In genomic region chr20:45358282-45359068, GRCh38 we compare ENCODE assay signal across 10 cellular contexts.
DNase-seq lines count a peak whose midpoint lies in the region; ATAC-seq and TF ChIP-seq lines count a peak whose summit lies in the region.
"Had no signal": no experiment of that assay in that cellular context is flagged by ENCODE, and none has a peak within 500 bp of the region (broad histone marks: within the 10 kb centered on the region; RNA-seq: fewer than 3 reads in every experiment).

No MANE protein-coding gene starts in this region.

- DNase-seq in HL-60 (ENCODE audit: low read depth in 1 of 2, low spot score in 1 of 2) = peak; percentile 55 to 84
- DNase-seq in amygdala (lab: John Stamatoyannopoulos, UW) = peak in 42 of 56 donors; percentile 12 to 82 (median 52)
- peak; percentile 61 for DNase-seq in hepatic stellate cell (ENCODE audit: low spot score)
- no peak for DNase-seq in NCI-H524 treated with DMSO at 0.1 percent for 48 hours (lab: John Stamatoyannopoulos, UW)
- DNase-seq in RPMI8226 = no peak
- no peak for DNase-seq in retina
- DNase-seq: activated naive CD8-positive, alpha-beta T cell treated with anti-CD3 and anti-CD28 coated beads, Interleukin-2, amount 10 ng/mL, durations not matched to agents 7 days and 5 days; stimulated activated CD8-positive, alpha-beta memory T cell treated with anti-CD3 and anti-CD28 coated beads, Interleukin-4, amount 100 ng/mL, for 48 hours had no signal

- no peak overlapping the region for H3K4me3 ChIP-seq in HL-60 (replicated peaks; ENCODE audit: insufficient read depth, low read length)
- no peak overlapping the region for H3K4me3 ChIP-seq in skin epidermis

- no peak overlapping the region; the same call in 1 of the 2 replicates for H3K27ac ChIP-seq in HL-60 (replicated peaks)
- peak overlapping the region in 16 of 21 experiments; percentile 3 to 78 (median 46) for H3K27ac ChIP-seq in skin epidermis

- no peak for ATAC-seq in GM19023 (IDR thresholded peaks at IDR 0.05; ENCODE audit: unreplicated experiment)

- H3K27me3 ChIP-seq in HL-60 (ENCODE audit: insufficient read depth, poor library complexity, severe bottlenecking) = no peaks in the 10 kb centered on the region

- no peak for TF ChIP-seq CTCF in HL-60 (IDR thresholded peaks at IDR 0.05; ENCODE audit: insufficient read depth, low read length)

Comparison
In these comparisons a context has a peak if more than half of its experiments do, and no peak if none do; other contexts are left out.
1. DNase-seq: peak in HL-60 (2 of 2), amygdala (42 of 56) and hepatic stellate cell (single experiment); none in NCI-H524 treated with DMSO at 0.1 percent for 48 hours (single experiment), RPMI8226 (single experiment) and retina (single experiment).